In the genomic region with DNA sequence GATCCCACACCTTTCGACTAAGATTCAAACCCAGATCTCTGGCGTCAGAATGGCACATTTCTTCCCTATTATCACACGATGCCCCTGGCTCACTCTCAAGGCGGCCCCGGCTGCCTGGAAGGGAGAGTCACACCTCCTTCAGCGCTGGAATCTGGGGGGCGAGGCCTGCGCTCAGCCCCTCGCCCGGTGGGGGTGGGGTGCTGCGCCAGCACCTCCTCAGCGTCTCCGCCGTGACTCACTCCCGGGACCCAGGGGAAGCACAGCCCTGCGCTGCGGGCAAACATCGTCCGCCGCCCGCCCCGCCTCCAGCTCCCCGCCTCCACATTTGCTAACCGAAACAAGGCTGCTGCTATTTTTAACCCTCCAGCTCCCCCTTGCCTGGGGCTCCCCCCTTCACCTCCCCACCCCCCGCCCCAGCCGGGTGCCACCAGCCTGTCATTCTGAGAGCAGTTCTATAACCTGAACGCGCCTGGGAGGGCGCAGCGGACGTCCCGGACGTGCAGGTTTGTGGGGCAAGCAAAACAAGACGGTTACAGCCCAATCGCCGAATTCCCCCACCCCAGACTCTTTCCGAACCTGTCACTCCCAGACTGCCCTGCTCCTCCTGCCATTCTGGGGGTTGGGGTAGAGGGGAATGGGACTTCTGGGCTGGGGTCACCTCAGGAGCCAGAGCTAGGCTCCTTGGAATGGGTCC, we compare ENCODE assay signal across 7 cellular contexts. TPM values are rescaled to one million over a fixed set of nuclear protein-coding genes. Genes with fewer than 3 reads are reported as not detected.
A peak's percentile ranks its signal among the peaks of the same experiment; 100 is the strongest.
DNase-seq lines count a peak whose midpoint lies in the region; ATAC-seq and TF ChIP-seq lines count a peak whose summit lies in the region.

No MANE protein-coding gene starts in this region.

- peaks cover 27% of the 10 kb centered on the region; the same call in 1 of the 2 replicates for H3F3A ChIP-seq in PC-9 (ENCODE audit: insufficient read depth, low read depth)

- H3K79me1 ChIP-seq in neuronal stem cell (ENCODE audit: low read depth, low read length): peaks cover 7% of the 10 kb centered on the region

- peak overlapping the region; percentile 93 for H3K18ac ChIP-seq in neuronal stem cell (ENCODE audit: low read length)

- DNase-seq in PC-9 (peak; percentile 79 to 90), fibroblast of pulmonary artery (ENCODE audit: low read depth) (peak; percentile 83), neuronal stem cell (ENCODE audit: low spot score) (peak; percentile 75)
- DNase-seq in activated T-helper 2 cell treated with anti-CD3 and anti-CD28 coated beads, Interferon-gamma antibody, Interleukin-2, Interleukin-4, amounts not matched to agents 10 μg/mL and 5 μg/mL and 100 μg/mL, durations not matched to agents 14 hours and 24 hours and 36 hours (ENCODE audit: low spot score): peak; percentile 86

- WGBS in neuronal stem cell (ENCODE audit: extremely low coverage in 2 of 2, insufficient read length in 2 of 2, insufficient replicate concordance in 1 of 2), 2 donors: no CpG with 5 or more reads among the region's 37 CpGs

- no peak overlapping the region for H3K23ac ChIP-seq in neuronal stem cell (ENCODE audit: low read depth, low read length, poor library complexity)

- H3K9me2 ChIP-seq in PC-9 (ENCODE audit: insufficient read depth): no peaks in the 10 kb centered on the region

- H3K27ac Mint-ChIP-seq in activated T-helper 2 cell treated with anti-CD3 and anti-CD28 coated beads, Interferon-gamma antibody, Interleukin-2, Interleukin-4, amounts not matched to agents 10 μg/mL and 5 μg/mL and 100 μg/mL, durations not matched to agents 14 hours and 24 hours and 36 hours: peak overlapping the region; percentile 100

- H2BK120ac ChIP-seq in neuronal stem cell (ENCODE audit: low read depth, low read length): no peak overlapping the region

- H3K27ac ChIP-seq in PC-9 (peak overlapping the region; percentile 60), neuronal stem cell (replicated peaks; ENCODE audit: low read length) (peak overlapping the region; percentile 90), subcutaneous abdominal adipose tissue (ENCODE audit: low read depth, low read length) (peak overlapping the region; percentile 95)

- CTCF ChIA-PET in PC-9 (lab: Charles Lee): interaction anchor here (0.7 to 2.3 kb wide), 3 partner anchors 16 to 87 kb away, joined by 4 to 13 read pairs (median 8); partner anchors contain the start of gene ENDOU

- H3K9ac ChIP-seq in neuronal stem cell (ENCODE audit: low read depth, low read length, poor library complexity) (peak overlapping the region; percentile 5), subcutaneous abdominal adipose tissue (ENCODE audit: low read length in 5 of 5) (peak overlapping the region; percentile 51 to 84 (median 79))

- H3K9me3 ChIP-seq in PC-9 (ENCODE audit: insufficient read depth, low read depth): no peaks in the 10 kb centered on the region
- no peaks in the 10 kb centered on the region for H3K9me3 ChIP-seq in neuronal stem cell (replicated peaks in 1 of 2; ENCODE audit: control insufficient read depth in 2 of 2, insufficient read depth in 1 of 2, low read depth in 1 of 2, low read length in 2 of 2)
- H3K9me3 ChIP-seq in subcutaneous abdominal adipose tissue (ENCODE audit: control insufficient read depth in 5 of 5, low read length in 5 of 5): no peaks in the 10 kb centered on the region

- H3K27me3 Mint-ChIP-seq in activated T-helper 2 cell treated with anti-CD3 and anti-CD28 coated beads, Interferon-gamma antibody, Interleukin-2, Interleukin-4, amounts not matched to agents 10 μg/mL and 5 μg/mL and 100 μg/mL, durations not matched to agents 14 hours and 24 hours and 36 hours (ENCODE audit: low read depth): no peaks in the 10 kb centered on the region

- no TSS peak for BruUV-seq in PC-9 (replicated peaks; lab: Mats Ljungman, UMichigan)

- peak overlapping the region; percentile 54 for H2AK5ac ChIP-seq in neuronal stem cell (ENCODE audit: low read depth, low read length)

- ATAC-seq in GM18867 (IDR thresholded peaks at IDR 0.05; ENCODE audit: unreplicated experiment) (peak; percentile 74), HG03060 (IDR thresholded peaks at IDR 0.05; ENCODE audit: low read depth, unreplicated experiment) (peak; percentile 39)

- no peak overlapping the region for H2BK5ac ChIP-seq in neuronal stem cell (ENCODE audit: low read length)

- H3K27me3 ChIP-seq in PC-9 (ENCODE audit: insufficient read depth, low read depth) (no peaks in the 10 kb centered on the region), neuronal stem cell (ENCODE audit: control insufficient read depth in 3 of 3, insufficient read depth in 3 of 3, low read depth in 1 of 3, low read length in 3 of 3) (no peaks in the 10 kb centered on the region), subcutaneous abdominal adipose tissue (ENCODE audit: control insufficient read depth in 5 of 5, insufficient read depth in 4 of 5, low read length in 5 of 5) (no peaks in the 10 kb centered on the region)

- peaks cover 57% of the 10 kb centered on the region for H3K4me1 ChIP-seq in PC-9 (replicated peaks; ENCODE audit: insufficient read depth)
- peaks cover 53 to 62% of the 10 kb centered on the region in 2 donors for H3K4me1 ChIP-seq in neuronal stem cell (ENCODE audit: control insufficient read depth in 2 of 2, insufficient read depth in 1 of 2, low read depth in 1 of 2, low read length in 2 of 2)
- H3K4me1 ChIP-seq in subcutaneous abdominal adipose tissue (ENCODE audit: control insufficient read depth in 5 of 5, insufficient read depth in 5 of 5, low read length in 5 of 5): peaks cover 33 to 94% (median 86%) of the 10 kb centered on the region in 5 donors

- H2BK12ac ChIP-seq in neuronal stem cell (ENCODE audit: low read length): no peak overlapping the region

- TF ChIP-seq CTCF in PC-9 (conservative IDR thresholded peaks at IDR 0.05) (no peak), fibroblast of pulmonary artery (IDR thresholded peaks at IDR 0.05; ENCODE audit: low read length, missing control alignments) (no peak)

- H3K4me1 Mint-ChIP-seq in activated T-helper 2 cell treated with anti-CD3 and anti-CD28 coated beads, Interferon-gamma antibody, Interleukin-2, Interleukin-4, amounts not matched to agents 10 μg/mL and 5 μg/mL and 100 μg/mL, durations not matched to agents 14 hours and 24 hours and 36 hours (ENCODE audit: low read depth): peaks cover 75% of the 10 kb centered on the region

- H3K79me2 ChIP-seq in PC-9 (ENCODE audit: low read depth): peaks cover 95% of the 10 kb centered on the region

- H3K9me3 Mint-ChIP-seq in activated T-helper 2 cell treated with anti-CD3 and anti-CD28 coated beads, Interferon-gamma antibody, Interleukin-2, Interleukin-4, amounts not matched to agents 10 μg/mL and 5 μg/mL and 100 μg/mL, durations not matched to agents 14 hours and 24 hours and 36 hours: peaks cover 4% of the 10 kb centered on the region

- peaks cover 7% of the 10 kb centered on the region; the same call in 1 of the 2 replicates for H3K36me3 ChIP-seq in PC-9 (ENCODE audit: low read depth)
- peaks cover 0 to 29% of the 10 kb centered on the region in 2 donors for H3K36me3 ChIP-seq in neuronal stem cell (replicated peaks in 1 of 2; ENCODE audit: control insufficient read depth in 2 of 2, insufficient read depth in 2 of 2, low read length in 2 of 2)
- peaks cover 0 to 8% (median 5%) of the 10 kb centered on the region in 5 donors for H3K36me3 ChIP-seq in subcutaneous abdominal adipose tissue (ENCODE audit: control insufficient read depth in 5 of 5, insufficient read depth in 5 of 5, low read length in 5 of 5)

- H3K14ac ChIP-seq in neuronal stem cell (ENCODE audit: low read length): no peak overlapping the region

- H3K4me3 Mint-ChIP-seq in activated T-helper 2 cell treated with anti-CD3 and anti-CD28 coated beads, Interferon-gamma antibody, Interleukin-2, Interleukin-4, amounts not matched to agents 10 μg/mL and 5 μg/mL and 100 μg/mL, durations not matched to agents 14 hours and 24 hours and 36 hours (ENCODE audit: low read depth): peak overlapping the region; percentile 95

- H2AFZ ChIP-seq in PC-9 (0 out of 2 replicates have a peak overlapping the region, but pooled peaks have one; percentile 29), neuronal stem cell (ENCODE audit: low read length) (peak overlapping the region; percentile 73)

- H2BK15ac ChIP-seq in neuronal stem cell (ENCODE audit: low read length): peak overlapping the region; percentile 79

- H4K91ac ChIP-seq in neuronal stem cell (ENCODE audit: low read depth, low read length, poor library complexity): peak overlapping the region; percentile 7

- no peak overlapping the region for H4K8ac ChIP-seq in neuronal stem cell (ENCODE audit: low read depth, low read length)

- POLR2A ChIA-PET in PC-9 (lab: Charles Lee; ENCODE audit: unreplicated experiment): interaction anchor here (0.6 to 1.0 kb wide), 3 partner anchors 15 to 55 kb away, joined by 4 to 18 read pairs (median 6); no protein-coding TSS in a partner anchor

- intact Hi-C loops in PC-9 (cut with micrococcal nuclease; ENCODE audit: unreplicated experiment): no loop called here
- intact Hi-C loops in activated T-helper 2 cell treated with anti-CD3 and anti-CD28 coated beads, Interferon-gamma antibody, Interleukin-2, Interleukin-4, amounts not matched to agents 10 μg/mL and 5 μg/mL and 100 μg/mL, durations not matched to agents 14 hours and 24 hours and 36 hours (cut with micrococcal nuclease): loop anchor here (1.0 to 10.0 kb wide), 7 partner anchors 19 to 1438 kb away; partner anchors contain the start of genes RAPGEF3 and SLC38A2

- H3K4me2 ChIP-seq in PC-9: peak overlapping the region; percentile 87
- H3K4me2 ChIP-seq in neuronal stem cell (ENCODE audit: insufficient read depth, low read length, poor library complexity, severe bottlenecking): peak overlapping the region; percentile 38

- peaks cover 29% of the 10 kb centered on the region; the same call in 1 of the 2 replicates for H4K20me1 ChIP-seq in PC-9 (ENCODE audit: insufficient read depth)

- H3K4me3 ChIP-seq in PC-9: peak overlapping the region; percentile 40; the same call in 1 of the 2 replicates
- peak overlapping the region; percentile 32 for H3K4me3 ChIP-seq in fibroblast of pulmonary artery (replicated peaks; ENCODE audit: low read depth, low read length)
- peak overlapping the region in 1 of 2 donors; percentile 36 for H3K4me3 ChIP-seq in neuronal stem cell (ENCODE audit: low read length in 2 of 2)
- peak overlapping the region; percentile 59 to 70 (median 61) for H3K4me3 ChIP-seq in subcutaneous abdominal adipose tissue (ENCODE audit: low read depth in 1 of 5, low read length in 5 of 5)

- H3K36me3 Mint-ChIP-seq in activated T-helper 2 cell treated with anti-CD3 and anti-CD28 coated beads, Interferon-gamma antibody, Interleukin-2, Interleukin-4, amounts not matched to agents 10 μg/mL and 5 μg/mL and 100 μg/mL, durations not matched to agents 14 hours and 24 hours and 36 hours (ENCODE audit: low read depth): peaks cover 78% of the 10 kb centered on the region

- H3K4ac ChIP-seq in neuronal stem cell (ENCODE audit: low read length): no peak overlapping the region

RNA-seq across cellular contexts. Expression of gene HDAC7, which starts 6.8 kb away (rescaled TPM):
- total RNA-seq in PC-9 (2021): 106 and 114 TPM in 2 replicates
- 251 and 253 TPM in 2 replicates for total RNA-seq in activated T-helper 2 cell treated with anti-CD3 and anti-CD28 coated beads, Interferon-gamma antibody, Interleukin-2, Interleukin-4, amounts not matched to agents 10 μg/mL and 5 μg/mL and 100 μg/mL, durations not matched to agents 14 hours and 24 hours and 36 hours
- 26.3 TPM for polyA plus RNA-seq in neuronal stem cell (2013, experiment 1 of 2)
- polyA plus RNA-seq in neuronal stem cell (2013, experiment 2 of 2): 27.4 TPM

RNA-seq across cellular contexts. Expression of gene SLC48A1, which starts 39.9 kb away (rescaled TPM):
- 76.4 and 108 TPM in 2 replicates for total RNA-seq in PC-9 (2021)
- total RNA-seq in activated T-helper 2 cell treated with anti-CD3 and anti-CD28 coated beads, Interferon-gamma antibody, Interleukin-2, Interleukin-4, amounts not matched to agents 10 μg/mL and 5 μg/mL and 100 μg/mL, durations not matched to agents 14 hours and 24 hours and 36 hours: 7.3 and 7.4 TPM in 2 replicates
- polyA plus RNA-seq in neuronal stem cell (2013, experiment 1 of 2): 12.5 TPM
- polyA plus RNA-seq in neuronal stem cell (2013, experiment 2 of 2): 12.3 TPM

RNA-seq across cellular contexts. Expression of gene RAPGEF3, which starts 54.3 kb away (rescaled TPM):
- total RNA-seq in PC-9 (2021): 4.1 and 5.7 TPM in 2 replicates
- total RNA-seq in activated T-helper 2 cell treated with anti-CD3 and anti-CD28 coated beads, Interferon-gamma antibody, Interleukin-2, Interleukin-4, amounts not matched to agents 10 μg/mL and 5 μg/mL and 100 μg/mL, durations not matched to agents 14 hours and 24 hours and 36 hours: 1.8 and 2.7 TPM in 2 replicates
- polyA plus RNA-seq in neuronal stem cell (2013, experiment 1 of 2): 1.3 TPM
- 1.1 TPM for polyA plus RNA-seq in neuronal stem cell (2013, experiment 2 of 2)
